In the genomic region with DNA sequence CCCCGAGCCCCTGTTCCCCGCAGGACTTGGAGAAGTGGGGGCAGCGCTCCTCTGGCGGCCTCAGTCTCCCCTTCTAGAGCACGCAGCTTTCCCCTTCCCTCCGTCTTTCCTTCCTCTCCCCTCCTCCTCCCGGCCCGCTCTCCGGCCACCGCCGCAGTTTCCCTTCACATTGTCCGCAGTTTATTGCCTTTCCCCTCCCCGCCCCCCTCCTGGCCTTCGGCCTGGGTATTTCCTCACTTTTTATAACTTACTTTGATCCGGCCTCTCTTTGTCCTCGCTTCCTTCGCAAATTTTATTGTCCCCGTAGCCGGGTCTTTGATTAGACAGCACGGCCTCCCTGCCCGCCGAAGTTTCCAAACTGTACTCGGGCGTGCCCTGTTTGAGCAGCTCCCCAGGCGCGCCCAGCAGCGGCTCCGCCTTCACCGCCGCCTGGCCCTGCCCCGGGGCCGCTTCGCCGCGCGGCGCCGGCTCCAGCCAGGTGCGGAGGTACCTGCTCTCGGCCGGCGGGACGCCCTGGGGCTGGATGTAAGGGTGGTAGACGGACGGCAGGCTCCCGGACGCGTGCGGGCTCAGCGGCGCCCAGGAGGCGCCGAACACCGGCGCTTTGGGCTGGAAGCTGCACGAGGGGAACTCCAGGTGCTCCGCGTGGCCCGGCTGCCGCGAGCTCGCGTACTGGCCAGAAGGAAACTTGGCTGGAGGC, we compare ENCODE assay signal across 6 cellular contexts. TPM values are rescaled to one million over a fixed set of nuclear protein-coding genes. Genes with fewer than 3 reads are reported as not detected.
DNase-seq lines count a peak whose midpoint lies in the region; ATAC-seq and TF ChIP-seq lines count a peak whose summit lies in the region.

No MANE protein-coding gene starts in this region.

- H3K27ac ChIP-seq in SJSA1 (no peak overlapping the region), stomach (peak overlapping the region in 1 of 5 donors; percentile 23)

- no peak for TF ChIP-seq POLR2A in stomach (IDR thresholded peaks at IDR 0.05)

- TF ChIP-seq EP300 in stomach (IDR thresholded peaks at IDR 0.05): no peak

- no peak for ATAC-seq in GM21515 (IDR thresholded peaks at IDR 0.05; ENCODE audit: unreplicated experiment)

- peak overlapping the region; percentile 44 for H3K4me3 ChIP-seq in GM12865 (ENCODE audit: low read depth, low read length)
- peak overlapping the region; percentile 25 for H3K4me3 ChIP-seq in SJSA1
- peak overlapping the region; percentile 32 to 58 (median 40) for H3K4me3 ChIP-seq in stomach

- WGBS in stomach, 5 donors: 0 to 2% (median 1%) methylated on average over 38 to 63 of the region's 63 CpGs

- DNase-seq in GM12865 (ENCODE audit: low read depth): peak; percentile 51
- peak in 1 of 2 experiments; percentile 51 for DNase-seq in SJSA1 (ENCODE audit: low read depth in 1 of 2, low spot score in 2 of 2)
- DNase-seq in germinal center (ENCODE audit: low spot score): peak; percentile 58
- DNase-seq in stomach: peak; percentile 46
- DNase-seq in NCI-H82 (lab: John Stamatoyannopoulos, UW): no peak

- intact Hi-C loops in stomach (cut with DNase I; ENCODE audit: low total_unique reads): loop anchor here (10.0 kb wide), 1 partner anchor 291 kb away; no protein-coding TSS in a partner anchor

- H3K27me3 ChIP-seq in SJSA1 (replicated peaks): peaks cover 98% of the 10 kb centered on the region
- peaks cover 44 to 100% (median 99%) of the 10 kb centered on the region in 3 donors for H3K27me3 ChIP-seq in stomach

- H3K36me3 ChIP-seq in SJSA1 (no peaks in the 10 kb centered on the region), stomach (no peaks in the 10 kb centered on the region)

- H3K4me1 ChIP-seq in SJSA1 (replicated peaks): peaks cover 20% of the 10 kb centered on the region
- peaks cover 23 to 27% (median 23%) of the 10 kb centered on the region in 4 donors for H3K4me1 ChIP-seq in stomach

- no peaks in the 10 kb centered on the region for H3K9me3 ChIP-seq in SJSA1 (replicated peaks)
- H3K9me3 ChIP-seq in stomach: no peaks in the 10 kb centered on the region

- TF ChIP-seq CTCF in GM12865 (IDR thresholded peaks at IDR 0.05; ENCODE audit: insufficient read depth, low read depth, low read length, missing control alignments): no peak
- no peak for TF ChIP-seq CTCF in stomach (IDR thresholded peaks at IDR 0.05)

RNA-seq across cellular contexts. Expression of a gene that starts 0.5 kb away (rescaled TPM):
- total RNA-seq in SJSA1 (2014; rRNA removed; shearing (Covaris generic)): 0.11 TPM in 1 of 2 replicates, not detected in the other
- 10 to 100 TPM in 1 of 5 donors, not detected in 4; 11.3 TPM for total RNA-seq in stomach
- polyA plus RNA-seq in stomach: not detected

RNA-seq across cellular contexts. Expression of a gene that starts 10.6 kb away (rescaled TPM):
- total RNA-seq in SJSA1 (2014; rRNA removed; shearing (Covaris generic)): not detected in 2 replicates
- total RNA-seq in stomach: 10 to 100 TPM in 1 of 5 donors, 1 to 10 TPM in 4; 1.2 to 13.0 (median 1.5) TPM
- under 1 TPM in 2 of 3 donors, not detected in 1; 0.46 to 0.56 TPM for polyA plus RNA-seq in stomach

RNA-seq across cellular contexts. Expression of a gene that starts 14.8 kb away (rescaled TPM):
- 23.0 and 28.4 TPM in 2 replicates for total RNA-seq in SJSA1 (2014; rRNA removed; shearing (Covaris generic))
- 10 to 100 TPM in 1 of 5 donors, 1 to 10 TPM in 4; 1.8 to 16.5 (median 2.3) TPM for total RNA-seq in stomach
- 1 to 10 TPM; 1.0 to 8.2 (median 2.8) TPM for polyA plus RNA-seq in stomach

RNA-seq across cellular contexts. Expression of a gene that starts 20.9 kb away (rescaled TPM):
- total RNA-seq in SJSA1 (2014; rRNA removed; shearing (Covaris generic)): 4.8 and 7.1 TPM in 2 replicates
- total RNA-seq in stomach: 100 to 1,000 TPM in 1 of 5 donors, 10 to 100 TPM in 3, 1 to 10 TPM in 1; 4.2 to 150 (median 11.9) TPM
- polyA plus RNA-seq in stomach: 10 to 100 TPM in 1 of 3 donors, 1 to 10 TPM in 2; 5.7 to 10.2 (median 7.8) TPM

RNA-seq across cellular contexts. Expression of a gene that starts 32.1 kb away (rescaled TPM):
- 0.05 and 1.2 TPM in 2 replicates for total RNA-seq in SJSA1 (2014; rRNA removed; shearing (Covaris generic))
- total RNA-seq in stomach: 10 to 100 TPM in 2 of 5 donors, under 1 TPM in 2, not detected in 1; 0.43 to 50.4 (median 6.2) TPM
- 1 to 10 TPM; 2.2 to 2.7 (median 2.4) TPM for polyA plus RNA-seq in stomach
